ENCODE assay signal across 8 cellular contexts in the genomic region with DNA sequence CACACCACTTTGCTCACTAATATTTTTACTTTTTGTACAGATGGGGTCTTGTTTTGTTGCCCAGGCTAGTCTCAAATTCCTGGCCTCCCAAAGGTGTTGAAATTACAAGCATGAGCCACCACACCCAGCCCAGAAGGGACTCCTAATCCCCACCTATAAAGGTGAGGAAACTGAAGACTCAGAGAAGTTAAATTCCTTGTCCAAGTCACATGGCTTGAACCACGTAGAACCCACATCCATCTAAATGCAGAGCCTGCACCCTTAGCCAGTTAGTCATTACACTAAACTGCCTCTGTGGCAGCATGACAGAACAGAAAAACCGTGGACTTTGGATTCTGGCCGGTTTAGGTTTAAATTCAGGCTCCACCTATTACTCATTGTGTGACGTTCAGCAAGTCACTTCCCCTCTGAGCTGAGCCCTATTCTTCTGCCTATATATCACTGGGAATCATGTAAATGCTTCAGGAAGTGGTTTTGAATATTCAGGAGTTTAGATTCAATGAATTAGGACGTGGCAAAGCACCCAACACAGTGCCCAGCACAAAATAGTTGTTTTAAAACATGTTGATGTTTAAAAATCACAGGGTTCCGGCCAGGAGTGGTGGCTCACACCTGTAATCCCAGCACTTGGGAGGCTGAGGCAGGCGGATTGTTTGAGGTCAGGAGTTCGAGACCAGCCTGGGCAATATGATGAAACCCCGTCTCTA. TPM values are rescaled to one million over a fixed set of nuclear protein-coding genes. Genes with fewer than 3 reads are reported as not detected.
DNase-seq lines count a peak whose midpoint lies in the region; ATAC-seq, FAIRE-seq and TF ChIP-seq lines count a peak whose summit lies in the region.

No MANE protein-coding gene starts in this region.

- peak overlapping the region; percentile 30 to 39 for H3K27ac ChIP-seq in right atrium auricular region

- no peaks in the 10 kb centered on the region for H3K27me3 ChIP-seq in right atrium auricular region

- TF ChIP-seq CTCF in right atrium auricular region (IDR thresholded peaks at IDR 0.05) (no peak), epithelial cell of esophagus (IDR thresholded peaks at IDR 0.05; ENCODE audit: insufficient read depth, low read depth, low read length, missing control alignments) (no peak)

- H3K4me3 ChIP-seq in right atrium auricular region (no peak overlapping the region), epithelial cell of esophagus (ENCODE audit: low read length) (no peak overlapping the region)

- H3K9me3 ChIP-seq in right atrium auricular region: no peaks in the 10 kb centered on the region

- intact Hi-C loops in left cardiac atrium (cut with DNase I): loop anchor here in 1 of 2 donors (5.0 kb wide), 2 partner anchors 38 to 67 kb away; no protein-coding TSS in a partner anchor

- FAIRE-seq in RCC 7860 (lab: Jason Lieb, UNC): peak; percentile 92

- DNase-seq in right atrium auricular region (ENCODE audit: low spot score) (no peak), left cardiac atrium (no peak), RCC 7860 (ENCODE audit: low spot score) (peak; percentile 95), epithelial cell of esophagus (ENCODE audit: low read depth) (peak; percentile 97), pulmonary artery endothelial cell (ENCODE audit: low read depth, low spot score) (peak; percentile 54)

- no peaks in the 10 kb centered on the region for H3K36me3 ChIP-seq in right atrium auricular region

- ATAC-seq in left cardiac atrium (no peak), HG02840 (IDR thresholded peaks at IDR 0.05; ENCODE audit: low FRiP score, unreplicated experiment) (no peak), GM21528 (IDR thresholded peaks at IDR 0.05; ENCODE audit: low FRiP score, unreplicated experiment) (no peak)
- no peak for ATAC-seq in activated CD4-positive, CD25-positive, alpha-beta regulatory T cell treated with anti-CD3 and anti-CD28 coated beads, Interleukin-2, amount 50 U/mL, for 24 hours

- peaks cover 0 to 11% of the 10 kb centered on the region in 2 donors for H3K4me1 ChIP-seq in right atrium auricular region

RNA-seq across cellular contexts. Expression of gene CORO1C, which starts 3.0 kb away (rescaled TPM):
- total RNA-seq in right atrium auricular region (10 to 100 TPM; 59.6 to 70.7 TPM), left cardiac atrium (100 to 1,000 TPM in 1 of 2 donors, 10 to 100 TPM in 1; 95.0 to 109 TPM), pulmonary artery endothelial cell (278 and 297 TPM in 2 replicates)

Comparison
In these comparisons a context has a peak if more than half of its experiments do, and no peak if none do; other contexts are left out.
1. DNase-seq: peak in RCC 7860 (single experiment), epithelial cell of esophagus (single experiment) and pulmonary artery endothelial cell (single experiment); none in right atrium auricular region (single experiment) and left cardiac atrium (single experiment).